8 cellular contexts compared by ENCODE assay signal in the genomic region with DNA sequence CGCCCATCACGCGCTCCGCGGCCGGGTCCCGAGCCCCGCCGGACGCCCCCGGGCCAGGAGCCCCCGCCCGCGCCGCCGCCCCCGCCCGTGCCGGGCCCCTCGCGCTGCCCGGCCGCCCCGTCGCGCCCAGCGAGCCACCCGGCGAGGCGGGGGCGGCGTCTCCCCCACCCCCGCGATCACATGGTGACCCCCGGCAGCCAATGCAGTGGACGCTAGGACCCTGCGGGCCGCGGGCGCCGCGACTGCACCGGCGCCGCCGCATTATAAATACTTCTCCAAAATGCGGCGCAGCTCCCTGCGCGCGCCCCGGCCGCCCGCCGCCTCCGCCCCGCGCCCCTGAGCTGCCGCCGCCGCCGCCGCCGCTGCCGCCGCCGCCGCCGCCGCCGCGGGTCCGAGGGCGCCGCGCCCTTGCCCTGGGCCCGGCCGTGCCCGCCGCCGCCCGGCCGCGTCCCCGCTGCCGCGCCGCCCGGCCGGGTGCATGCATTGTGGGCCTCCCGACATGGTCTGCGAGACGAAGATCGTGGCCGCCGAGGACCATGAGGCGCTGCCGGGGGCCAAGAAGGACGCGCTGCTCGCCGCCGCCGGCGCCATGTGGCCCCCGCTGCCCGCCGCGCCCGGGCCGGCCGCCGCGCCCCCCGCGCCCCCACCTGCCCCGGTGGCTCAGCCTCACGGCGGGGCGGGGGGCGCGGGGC. TPM values are rescaled to one million over a fixed set of nuclear protein-coding genes. Genes with fewer than 3 reads are reported as not detected.
A peak's percentile ranks its signal among the peaks of the same experiment; 100 is the strongest.
DNase-seq lines count a peak whose midpoint lies in the region; ATAC-seq and TF ChIP-seq lines count a peak whose summit lies in the region.

A gene with protein sequence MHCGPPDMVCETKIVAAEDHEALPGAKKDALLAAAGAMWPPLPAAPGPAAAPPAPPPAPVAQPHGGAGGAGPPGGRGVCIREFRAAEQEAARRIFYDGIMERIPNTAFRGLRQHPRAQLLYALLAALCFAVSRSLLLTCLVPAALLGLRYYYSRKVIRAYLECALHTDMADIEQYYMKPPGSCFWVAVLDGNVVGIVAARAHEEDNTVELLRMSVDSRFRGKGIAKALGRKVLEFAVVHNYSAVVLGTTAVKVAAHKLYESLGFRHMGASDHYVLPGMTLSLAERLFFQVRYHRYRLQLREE (plus strand): TSS at position 294 of the 692 bp plus-strand sequence. CDS start 185 bp downstream, at position 479.

- peak within 1 kb of the TSS; percentile 59 for H3K4me3 ChIP-seq in NT2/D1 (ENCODE audit: insufficient read length, low read depth)
- H3K4me3 ChIP-seq in colonic mucosa: peak within 1 kb of the TSS; percentile 7
- H3K4me3 ChIP-seq in mesenchymal stem cell (ENCODE audit: insufficient read depth in 1 of 2, low read depth in 1 of 2, low read length in 2 of 2): peak within 1 kb of the TSS in 1 of 2 experiments; percentile 52

- no peak within 1 kb of the TSS for H4K8ac ChIP-seq in mesenchymal stem cell (ENCODE audit: low read length)

- H3K23ac ChIP-seq in mesenchymal stem cell (ENCODE audit: low read length in 2 of 2): peak within 1 kb of the TSS in 1 of 2 experiments; percentile 10

- H3K36me3 Mint-ChIP-seq in type B pancreatic cell: no peaks in the 10 kb centered on the region

- H3K27ac ChIP-seq in colonic mucosa (no peak within 1 kb of the TSS), mesenchymal stem cell (ENCODE audit: low read length, poor library complexity, severe bottlenecking) (no peak within 1 kb of the TSS)

- H3K4me1 ChIP-seq in NT2/D1 (ENCODE audit: insufficient read depth, insufficient read length) (peaks cover 19% of the 10 kb centered on the region), colonic mucosa (peaks cover 3% of the 10 kb centered on the region), mesenchymal stem cell (ENCODE audit: control insufficient read depth, insufficient read depth, low read depth, low read length) (peaks cover 27% of the 10 kb centered on the region)

- H2BK12ac ChIP-seq in mesenchymal stem cell (ENCODE audit: low read length in 2 of 2): no peak within 1 kb of the TSS

- DNase-seq in stimulated activated CD4-positive, alpha-beta T cell treated with anti-CD3 and anti-CD28 coated beads, Interleukin-12 subunit alpha, Interleukin-12 subunit beta, amount 100 ng/mL, for 4 hours: peak; percentile 17
- no peak for DNase-seq in stimulated activated CD4-positive, alpha-beta T cell treated with anti-CD3 and anti-CD28 coated beads, Interleukin-4, amount 100 ng/mL, for 1 hour
- no peak for DNase-seq in NT2/D1 (ENCODE audit: low read depth, low spot score)
- no peak for DNase-seq in colonic mucosa
- DNase-seq in mesenchymal stem cell: no peak
- no peak for DNase-seq in type B pancreatic cell (ENCODE audit: extremely low spot score, unreplicated experiment)

- H3K14ac ChIP-seq in mesenchymal stem cell (ENCODE audit: low read length in 2 of 2): no peak within 1 kb of the TSS

- no peak within 1 kb of the TSS for H2BK5ac ChIP-seq in mesenchymal stem cell (ENCODE audit: low read depth, low read length, poor library complexity, severe bottlenecking)

- under 1% methylated on average over 58 of the region's 122 CpGs for WGBS in mesenchymal stem cell

- H2BK120ac ChIP-seq in mesenchymal stem cell (ENCODE audit: low read depth, low read length): no peak within 1 kb of the TSS

- H3K9me3 Mint-ChIP-seq in type B pancreatic cell: no peaks in the 10 kb centered on the region

- intact Hi-C loops in colonic mucosa (cut with DNase I): no loop called here

- peaks cover 29% of the 10 kb centered on the region for H3K27me3 Mint-ChIP-seq in type B pancreatic cell

- H3K27me3 ChIP-seq in NT2/D1 (ENCODE audit: insufficient read depth, insufficient read length) (peaks cover 27% of the 10 kb centered on the region), colonic mucosa (peaks cover 55% of the 10 kb centered on the region), mesenchymal stem cell (ENCODE audit: control insufficient read depth in 1 of 2, insufficient read depth in 1 of 2, low read length in 2 of 2) (peaks cover 44 to 57% of the 10 kb centered on the region in 2 experiments)

- H3K27ac Mint-ChIP-seq in type B pancreatic cell: no peak within 1 kb of the TSS

- ATAC-seq in esophagus mucosa (no peak), HG03159 (IDR thresholded peaks at IDR 0.05; ENCODE audit: unreplicated experiment) (no peak)

- no peak within 1 kb of the TSS for H3K4ac ChIP-seq in mesenchymal stem cell (ENCODE audit: low read depth in 1 of 2, low read length in 2 of 2)

- H4K91ac ChIP-seq in mesenchymal stem cell (ENCODE audit: low read length): no peak within 1 kb of the TSS

- no peak within 1 kb of the TSS for H2BK15ac ChIP-seq in mesenchymal stem cell (ENCODE audit: low read depth, poor library complexity, severe bottlenecking)

- no peaks in the 10 kb centered on the region for H3K79me1 ChIP-seq in mesenchymal stem cell (replicated peaks; ENCODE audit: low read length, poor library complexity, severe bottlenecking)

- H3K9ac ChIP-seq in NT2/D1 (ENCODE audit: insufficient read length, low read depth) (peak within 1 kb of the TSS; percentile 76), colonic mucosa (ENCODE audit: low read depth in 2 of 2, low read length in 2 of 2) (no peak within 1 kb of the TSS), mesenchymal stem cell (ENCODE audit: low read length) (no peak within 1 kb of the TSS)

- H3K9me3 ChIP-seq in NT2/D1 (ENCODE audit: insufficient read depth, low read length): no peaks in the 10 kb centered on the region
- no peaks in the 10 kb centered on the region for H3K9me3 ChIP-seq in colonic mucosa
- no peaks in the 10 kb centered on the region for H3K9me3 ChIP-seq in mesenchymal stem cell (ENCODE audit: control insufficient read depth, low read length)

- H3K36me3 ChIP-seq in NT2/D1 (ENCODE audit: insufficient read depth, insufficient read length, low read length) (peaks cover 4% of the 10 kb centered on the region), colonic mucosa (no peaks in the 10 kb centered on the region), mesenchymal stem cell (ENCODE audit: control insufficient read depth in 1 of 2, insufficient read depth in 2 of 2, low read depth in 1 of 2, low read length in 2 of 2) (peaks cover 0 to 2% of the 10 kb centered on the region in 2 experiments)

- TF ChIP-seq CTCF in colonic mucosa (IDR thresholded peaks at IDR 0.05) (no peak), type B pancreatic cell (conservative IDR thresholded peaks at IDR 0.05) (no peak)

- H3K4me1 Mint-ChIP-seq in type B pancreatic cell (ENCODE audit: unreplicated experiment): no peaks in the 10 kb centered on the region

- H3K4me2 ChIP-seq in mesenchymal stem cell (ENCODE audit: low read length, poor library complexity, severe bottlenecking): peak within 1 kb of the TSS; percentile 83

- H2AK5ac ChIP-seq in mesenchymal stem cell (ENCODE audit: low read length, severe bottlenecking): no peak within 1 kb of the TSS

- peak within 1 kb of the TSS in 1 of 2 experiments; percentile 56 for H3K18ac ChIP-seq in mesenchymal stem cell (ENCODE audit: low read depth in 1 of 2, low read length in 2 of 2)

- peak within 1 kb of the TSS; percentile 65 for H2AFZ ChIP-seq in mesenchymal stem cell (ENCODE audit: low read depth, low read length)

- H3K4me3 Mint-ChIP-seq in type B pancreatic cell: peak within 1 kb of the TSS; percentile 66

RNA-seq across cellular contexts. Expression of the gene that starts here (rescaled TPM):
- under 1 TPM; 0.11 to 0.17 TPM for total RNA-seq in colonic mucosa
- 0.14 TPM for polyA plus RNA-seq in mesenchymal stem cell (2013, experiment 1 of 2)
- 0.12 TPM for polyA plus RNA-seq in mesenchymal stem cell (2013, experiment 2 of 2)
- total RNA-seq in type B pancreatic cell (ENCODE audit: low replicate concordance): 9.6 and 14.9 TPM in 2 replicates
- total RNA-seq in esophagus mucosa: 0.04 TPM
